14 cellular contexts compared by ENCODE assay signal in genomic region chr1:223195281-223195680, GRCh38. TPM values are rescaled to one million over a fixed set of nuclear protein-coding genes. Genes with fewer than 3 reads are reported as not detected.
A peak's percentile ranks its signal among the peaks of the same experiment; 100 is the strongest.
DNase-seq lines count a peak whose midpoint lies in the region; ATAC-seq and TF ChIP-seq lines count a peak whose summit lies in the region.
"Had no signal": no experiment of that assay in that cellular context is flagged by ENCODE, and none has a peak within 500 bp of the region (broad histone marks: within the 10 kb centered on the region; RNA-seq: fewer than 3 reads in every experiment).

No MANE protein-coding gene starts in this region.

- no peaks in the 10 kb centered on the region for H3K36me3 ChIP-seq in CD4-positive, CD25-positive, alpha-beta regulatory T cell (ENCODE audit: control insufficient read depth, insufficient read depth, low read length)
- H3K36me3 ChIP-seq in GM23338 (ENCODE audit: insufficient read depth) (no peaks in the 10 kb centered on the region), neuronal stem cell (replicated peaks in 1 of 2; ENCODE audit: control insufficient read depth in 2 of 2, insufficient read depth in 2 of 2, low read length in 2 of 2) (no peaks in the 10 kb centered on the region)

- 0 out of 2 replicates have a peak overlapping the region, but pooled peaks have one; percentile 14 for H2AFZ ChIP-seq in GM23338
- no peak overlapping the region for H2AFZ ChIP-seq in neuronal stem cell (ENCODE audit: low read length)

- H3K4me3 Mint-ChIP-seq in CD4-positive, CD25-positive, alpha-beta regulatory T cell, result no peak overlapping the region
- no peak overlapping the region for H3K4me3 Mint-ChIP-seq in GM23338
- H3K4me3 Mint-ChIP-seq: B cell had no signal

- H3K4me3 ChIP-seq in CD4-positive, CD25-positive, alpha-beta regulatory T cell (ENCODE audit: low read depth, low read length), result no peak overlapping the region
- H3K4me3 ChIP-seq in GM23338 (no peak overlapping the region), neuronal stem cell (ENCODE audit: low read length in 2 of 2) (no peak overlapping the region)

- no peak overlapping the region for H3K9ac ChIP-seq in neuronal stem cell (ENCODE audit: low read depth, low read length, poor library complexity)

- no peak for TF ChIP-seq CTCF in GM23338 (conservative IDR thresholded peaks at IDR 0.05; ENCODE audit: low read depth in 2 of 2)

- no peaks in the 10 kb centered on the region for H3K9me3 ChIP-seq in CD4-positive, CD25-positive, alpha-beta regulatory T cell (ENCODE audit: control insufficient read depth in 2 of 2, low read length in 2 of 2)
- H3K9me3 ChIP-seq in neuronal stem cell (replicated peaks in 1 of 2; ENCODE audit: control insufficient read depth in 2 of 2, insufficient read depth in 1 of 2, low read depth in 1 of 2, low read length in 2 of 2), result no peaks in the 10 kb centered on the region

- no peak overlapping the region for H3K18ac ChIP-seq in neuronal stem cell (ENCODE audit: low read length)

- H3K9me2 ChIP-seq in GM23338 (ENCODE audit: insufficient read depth), result no peaks in the 10 kb centered on the region

- no peaks in the 10 kb centered on the region for H3K79me2 ChIP-seq in GM23338 (replicated peaks; ENCODE audit: insufficient read depth)

- no peak overlapping the region for H3K4ac ChIP-seq in neuronal stem cell (ENCODE audit: low read length)

- no peak overlapping the region for H2BK15ac ChIP-seq in neuronal stem cell (ENCODE audit: low read length)

- H3K27me3 Mint-ChIP-seq in CD4-positive, CD25-positive, alpha-beta regulatory T cell, result no peaks in the 10 kb centered on the region
- H3K27me3 Mint-ChIP-seq in GM23338 (ENCODE audit: insufficient read depth, low read depth, poor library complexity), result peaks cover 4% of the 10 kb centered on the region

- peaks cover 5 to 32% (median 18%) of the 10 kb centered on the region in 4 donors for H3K4me1 Mint-ChIP-seq in CD4-positive, CD25-positive, alpha-beta regulatory T cell
- H3K4me1 Mint-ChIP-seq in GM23338, result no peaks in the 10 kb centered on the region
- H3K4me1 Mint-ChIP-seq: B cell had no signal

- peaks cover 10% of the 10 kb centered on the region for H3K4me1 ChIP-seq in CD4-positive, CD25-positive, alpha-beta regulatory T cell (ENCODE audit: control insufficient read depth, insufficient read depth, low read length, poor library complexity, severe bottlenecking)
- H3K4me1 ChIP-seq in GM23338 (ENCODE audit: insufficient read depth), result no peaks in the 10 kb centered on the region
- H3K4me1 ChIP-seq in neuronal stem cell (ENCODE audit: control insufficient read depth in 2 of 2, insufficient read depth in 1 of 2, low read depth in 1 of 2, low read length in 2 of 2), result no peaks in the 10 kb centered on the region

- WGBS in neuronal stem cell (ENCODE audit: extremely low coverage in 2 of 2, insufficient read length in 2 of 2, insufficient replicate concordance in 1 of 2), 2 donors, result no CpG with 5 or more reads among the region's 4 CpGs

- no peak overlapping the region for H2BK120ac ChIP-seq in neuronal stem cell (ENCODE audit: low read depth, low read length)

- ATAC-seq in CD4-positive, CD25-positive, alpha-beta regulatory T cell (ENCODE audit: low read depth in 2 of 2), result no peak
- ATAC-seq in GM23338, result no peak

- no peak overlapping the region for H3K23ac ChIP-seq in neuronal stem cell (ENCODE audit: low read depth, low read length, poor library complexity)

- no peaks in the 10 kb centered on the region for H3K79me1 ChIP-seq in neuronal stem cell (ENCODE audit: low read depth, low read length)

- H3F3A ChIP-seq in GM23338 (replicated peaks; ENCODE audit: low read depth), result no peaks in the 10 kb centered on the region

- no peak overlapping the region for H3K27ac ChIP-seq in CD4-positive, CD25-positive, alpha-beta regulatory T cell (ENCODE audit: insufficient read depth, low read length, poor library complexity, severe bottlenecking)
- H3K27ac ChIP-seq in GM23338 (ENCODE audit: low read depth) (no peak overlapping the region), neuronal stem cell (replicated peaks; ENCODE audit: low read length) (no peak overlapping the region)

- no peak overlapping the region for H3K14ac ChIP-seq in neuronal stem cell (ENCODE audit: low read length)

- no peak overlapping the region for H2AK5ac ChIP-seq in neuronal stem cell (ENCODE audit: low read depth, low read length)

- no peaks in the 10 kb centered on the region for H4K20me1 ChIP-seq in GM23338 (replicated peaks; ENCODE audit: insufficient read depth)

- H2BK12ac ChIP-seq in neuronal stem cell (ENCODE audit: low read length), result no peak overlapping the region

- H3K27ac Mint-ChIP-seq in CD4-positive, CD25-positive, alpha-beta regulatory T cell, result peak overlapping the region in 2 of 3 donors; percentile 54 to 86
- H3K27ac Mint-ChIP-seq in GM23338, result no peak overlapping the region
- H3K27ac Mint-ChIP-seq: B cell; CD4-positive, alpha-beta memory T cell had no signal

- H4K91ac ChIP-seq in neuronal stem cell (ENCODE audit: low read depth, low read length, poor library complexity), result no peak overlapping the region

- no peak for DNase-seq in CD4-positive, CD25-positive, alpha-beta regulatory T cell
- no peak for DNase-seq in GM23338 (ENCODE audit: low spot score)
- DNase-seq in islet precursor cell, result peak; percentile 33
- DNase-seq in neuronal stem cell (ENCODE audit: low spot score), result no peak
- DNase-seq in amniotic stem cell (lab: John Stamatoyannopoulos, UW), result no peak
- no peak for DNase-seq in NCI-H1048 (lab: John Stamatoyannopoulos, UW)
- no peak for DNase-seq in A172 (ENCODE audit: low spot score)
- no peak for DNase-seq in foreskin melanocyte
- DNase-seq: C1 segment of cervical spinal cord; CD4-positive, alpha-beta memory T cell; GF-D8; H7; IMR-90 had no signal

- no peak overlapping the region for H4K8ac ChIP-seq in neuronal stem cell (ENCODE audit: low read depth, low read length)

- H3K4me2 ChIP-seq in GM23338, result no peak overlapping the region
- no peak overlapping the region for H3K4me2 ChIP-seq in neuronal stem cell (ENCODE audit: insufficient read depth, low read length, poor library complexity, severe bottlenecking)

- H2BK5ac ChIP-seq in neuronal stem cell (ENCODE audit: low read length), result peak overlapping the region; percentile 26

- peaks cover 0 to 3% (median 0%) of the 10 kb centered on the region in 7 donors for H3K9me3 Mint-ChIP-seq in CD4-positive, CD25-positive, alpha-beta regulatory T cell
- no peaks in the 10 kb centered on the region for H3K9me3 Mint-ChIP-seq in GM23338
- H3K9me3 Mint-ChIP-seq: CD4-positive, alpha-beta memory T cell had no signal

- peaks cover 1% of the 10 kb centered on the region for H3K27me3 ChIP-seq in CD4-positive, CD25-positive, alpha-beta regulatory T cell (ENCODE audit: control insufficient read depth, insufficient read depth, low read length)
- no peaks in the 10 kb centered on the region for H3K27me3 ChIP-seq in GM23338 (ENCODE audit: insufficient read depth)
- H3K27me3 ChIP-seq in neuronal stem cell (ENCODE audit: control insufficient read depth in 3 of 3, insufficient read depth in 3 of 3, low read depth in 1 of 3, low read length in 3 of 3), result no peaks in the 10 kb centered on the region

- H3K36me3 Mint-ChIP-seq in CD4-positive, CD25-positive, alpha-beta regulatory T cell, result no peaks in the 10 kb centered on the region
- no peaks in the 10 kb centered on the region for H3K36me3 Mint-ChIP-seq in GM23338 (ENCODE audit: low read depth)
- H3K36me3 Mint-ChIP-seq: CD4-positive, alpha-beta memory T cell had no signal

TF ChIP-seq in GM23338, 12 proteins besides CTCF, POLR2A, EP300 and RAD21 (continues in another document):
- TF ChIP-seq POLR2AphosphoS5 (IDR thresholded peaks at IDR 0.05; ENCODE audit: low read depth), result no peak
- no peak for TF ChIP-seq EZH2phosphoT487 (IDR thresholded peaks at IDR 0.05; ENCODE audit: unreplicated experiment)
- no peak for TF ChIP-seq CREB1 (CRISPR knock-in tag; IDR thresholded peaks at IDR 0.05; ENCODE audit: low read depth)
- TF ChIP-seq ZNF114 (CRISPR knock-in tag; IDR thresholded peaks at IDR 0.05), result no peak

RNA-seq across cellular contexts. Expression of gene TLR5, which starts 52.2 kb away (rescaled TPM):
- 0.84 TPM for total RNA-seq in CD4-positive, CD25-positive, alpha-beta regulatory T cell
- polyA plus RNA-seq in CD4-positive, CD25-positive, alpha-beta regulatory T cell, result 1 to 10 TPM; 4.7 to 9.5 (median 6.2) TPM
- 0.10 and 0.50 TPM in 2 replicates for total RNA-seq in GM23338 (2014; rRNA removed; shearing (Covaris generic))
- polyA plus RNA-seq in GM23338 (2016; fragmentation: Nextera tagmentation; extraction: Ambion mirVana), result 0.39 and 1.3 TPM in 2 replicates
- 0.84 TPM for polyA plus RNA-seq in neuronal stem cell (2013, experiment 1 of 2)
- polyA plus RNA-seq in neuronal stem cell (2013, experiment 2 of 2), result 1.0 TPM
- total RNA-seq in A172 (2014; rRNA removed; shearing (Covaris generic)), result not detected in 2 replicates
- total RNA-seq: B cell had no signal
